11 cellular contexts compared by ENCODE assay signal in genomic region chr11:78040691-78041379, GRCh38. TPM values are rescaled to one million over a fixed set of nuclear protein-coding genes. Genes with fewer than 3 reads are reported as not detected.
DNase-seq lines count a peak whose midpoint lies in the region; ATAC-seq and TF ChIP-seq lines count a peak whose summit lies in the region.
"Had no signal": no experiment of that assay in that cellular context is flagged by ENCODE, and none has a peak within 500 bp of the region (broad histone marks: within the 10 kb centered on the region; RNA-seq: fewer than 3 reads in every experiment).

No MANE protein-coding gene starts in this region.

- CTCF ChIA-PET in activated naive CD4-positive, alpha-beta T cell treated with anti-CD3 and anti-CD28 coated beads for 36 hours (lab: Charles Lee), result no interaction called here
- CTCF ChIA-PET in activated naive CD4-positive, alpha-beta T cell treated with anti-CD3 and anti-CD28 coated beads, Interleukin-2, amount 10 ng/mL, durations not matched to agents 7 days and 5 days (lab: Charles Lee), result interaction anchor here (2.1 kb wide), 1 partner anchor 27 kb away, joined by 4 read pairs; no protein-coding TSS in a partner anchor

- intact Hi-C loops in activated naive CD4-positive, alpha-beta T cell treated with anti-CD3 and anti-CD28 coated beads for 36 hours (cut with micrococcal nuclease), result no loop called here
- intact Hi-C loops in tibial artery (cut with DNase I; ENCODE audit: low total_unique reads), result no loop called here

- no peaks in the 10 kb centered on the region for H3K27me3 Mint-ChIP-seq in activated naive CD4-positive, alpha-beta T cell treated with anti-CD3 and anti-CD28 coated beads for 36 hours (ENCODE audit: low read depth)
- peaks cover 13% of the 10 kb centered on the region for H3K27me3 Mint-ChIP-seq in activated naive CD4-positive, alpha-beta T cell treated with anti-CD3 and anti-CD28 coated beads, Interleukin-2, amount 10 ng/mL, durations not matched to agents 7 days and 5 days

- no peak overlapping the region for H3K27ac Mint-ChIP-seq in activated naive CD4-positive, alpha-beta T cell treated with anti-CD3 and anti-CD28 coated beads for 36 hours
- H3K27ac Mint-ChIP-seq in activated naive CD4-positive, alpha-beta T cell treated with anti-CD3 and anti-CD28 coated beads, Interleukin-2, amount 10 ng/mL, durations not matched to agents 7 days and 5 days, result no peak overlapping the region

- H3K4me1 ChIP-seq in RWPE2 (ENCODE audit: insufficient read depth, poor library complexity, severe bottlenecking), result peaks cover 26% of the 10 kb centered on the region
- peaks cover 20% of the 10 kb centered on the region for H3K4me1 ChIP-seq in foreskin keratinocyte
- H3K4me1 ChIP-seq in tibial artery, result peaks cover 0 to 41% (median 16%) of the 10 kb centered on the region in 4 donors

- peak; percentile 16 for DNase-seq in activated naive CD4-positive, alpha-beta T cell treated with anti-CD3 and anti-CD28 coated beads for 36 hours
- no peak for DNase-seq in activated naive CD4-positive, alpha-beta T cell treated with anti-CD3 and anti-CD28 coated beads, Interleukin-2, amount 10 ng/mL, durations not matched to agents 7 days and 5 days
- no peak for DNase-seq in RWPE2 (ENCODE audit: low spot score)
- DNase-seq in foreskin keratinocyte, result peak in 1 of 2 donors; percentile 26
- DNase-seq in tibial artery, result no peak
- no peak for DNase-seq in ureter (ENCODE audit: low spot score)
- DNase-seq in NCI-H1694 treated with DMSO at 0.1 percent for 48 hours (lab: John Stamatoyannopoulos, UW), result no peak
- no peak for DNase-seq in NCI-H2227 (lab: John Stamatoyannopoulos, UW; ENCODE audit: unreplicated experiment)

- no peaks in the 10 kb centered on the region for H3K9me3 ChIP-seq in RWPE2 (ENCODE audit: severe bottlenecking)
- H3K9me3 ChIP-seq in tibial artery, result no peaks in the 10 kb centered on the region

- H3K36me3 ChIP-seq in RWPE2 (ENCODE audit: low read depth) (no peaks in the 10 kb centered on the region), tibial artery (no peaks in the 10 kb centered on the region)

- TF ChIP-seq CTCF in RWPE2 (IDR thresholded peaks at IDR 0.05; ENCODE audit: poor library complexity, severe bottlenecking) (no peak), foreskin keratinocyte (conservative IDR thresholded peaks at IDR 0.05) (no peak), tibial artery (IDR thresholded peaks at IDR 0.05) (no peak)

- no peak overlapping the region for H3K4me3 Mint-ChIP-seq in activated naive CD4-positive, alpha-beta T cell treated with anti-CD3 and anti-CD28 coated beads for 36 hours
- H3K4me3 Mint-ChIP-seq in activated naive CD4-positive, alpha-beta T cell treated with anti-CD3 and anti-CD28 coated beads, Interleukin-2, amount 10 ng/mL, durations not matched to agents 7 days and 5 days, result no peak overlapping the region

- H3K27me3 ChIP-seq in RWPE2 (ENCODE audit: insufficient read depth, poor library complexity, severe bottlenecking) (no peaks in the 10 kb centered on the region), foreskin keratinocyte (no peaks in the 10 kb centered on the region), tibial artery (no peaks in the 10 kb centered on the region)

- H3K27ac ChIP-seq in RWPE2 (ENCODE audit: poor library complexity, severe bottlenecking) (peak overlapping the region; percentile 90), foreskin keratinocyte (peak overlapping the region; percentile 94), tibial artery (peak overlapping the region; percentile 72 to 84)

- no peak overlapping the region for H3K4me3 ChIP-seq in RWPE2 (ENCODE audit: severe bottlenecking)
- H3K4me3 ChIP-seq in tibial artery, result peak overlapping the region in 1 of 2 donors; percentile 37

- H3K36me3 Mint-ChIP-seq in activated naive CD4-positive, alpha-beta T cell treated with anti-CD3 and anti-CD28 coated beads for 36 hours (ENCODE audit: low read depth), result no peaks in the 10 kb centered on the region
- H3K36me3 Mint-ChIP-seq in activated naive CD4-positive, alpha-beta T cell treated with anti-CD3 and anti-CD28 coated beads, Interleukin-2, amount 10 ng/mL, durations not matched to agents 7 days and 5 days, result no peaks in the 10 kb centered on the region

- H3K4me1 Mint-ChIP-seq in activated naive CD4-positive, alpha-beta T cell treated with anti-CD3 and anti-CD28 coated beads for 36 hours (ENCODE audit: low read depth), result peaks cover 14% of the 10 kb centered on the region
- H3K4me1 Mint-ChIP-seq in activated naive CD4-positive, alpha-beta T cell treated with anti-CD3 and anti-CD28 coated beads, Interleukin-2, amount 10 ng/mL, durations not matched to agents 7 days and 5 days, result peaks cover 14% of the 10 kb centered on the region

- ATAC-seq in RWPE2 (ENCODE audit: low read depth) (no peak), foreskin keratinocyte (peak; percentile 47)

- H3K9me3 Mint-ChIP-seq in activated naive CD4-positive, alpha-beta T cell treated with anti-CD3 and anti-CD28 coated beads for 36 hours, result no peaks in the 10 kb centered on the region
- H3K9me3 Mint-ChIP-seq in activated naive CD4-positive, alpha-beta T cell treated with anti-CD3 and anti-CD28 coated beads, Interleukin-2, amount 10 ng/mL, durations not matched to agents 7 days and 5 days, result no peaks in the 10 kb centered on the region

RNA-seq across cellular contexts. Expression of gene KCTD14, which starts 17.8 kb away (rescaled TPM):
- under 1 TPM in 1 of 2 experiments, not detected in 1; 0.27 TPM for total RNA-seq in activated naive CD4-positive, alpha-beta T cell treated with anti-CD3 and anti-CD28 coated beads for 36 hours
- 11.2 and 12.8 TPM in 2 replicates for total RNA-seq in foreskin keratinocyte
- polyA plus RNA-seq in foreskin keratinocyte, result 10.5 and 12.7 TPM in 2 replicates
- total RNA-seq in ureter, result 7.6 TPM
- total RNA-seq: mononuclear cell had no signal

RNA-seq across cellular contexts. Expression of gene THRSP, which starts 22.8 kb away (rescaled TPM):
- not detected for total RNA-seq in activated naive CD4-positive, alpha-beta T cell treated with anti-CD3 and anti-CD28 coated beads for 36 hours
- total RNA-seq in foreskin keratinocyte (not detected in 2 replicates), ureter (not detected)
- polyA plus RNA-seq in foreskin keratinocyte, result not detected in 2 replicates
- total RNA-seq: activated CD8-positive, alpha-beta memory T cell treated with anti-CD3 and anti-CD28 coated beads for 36 hours; frontal cortex had no signal

RNA-seq across cellular contexts. Expression of gene NDUFC2, which starts 38.8 kb away (rescaled TPM):
- total RNA-seq in activated naive CD4-positive, alpha-beta T cell treated with anti-CD3 and anti-CD28 coated beads for 36 hours, result 100 to 1,000 TPM; 180 to 183 TPM
- total RNA-seq in foreskin keratinocyte (232 TPM in 2 replicates), ureter (146 TPM)
- 308 and 316 TPM in 2 replicates for polyA plus RNA-seq in foreskin keratinocyte

RNA-seq across cellular contexts. Expression of gene INTS4, which starts 46.4 kb away (rescaled TPM):
- total RNA-seq in activated naive CD4-positive, alpha-beta T cell treated with anti-CD3 and anti-CD28 coated beads for 36 hours, result 10 to 100 TPM; 45.5 to 46.0 TPM
- 24.4 and 24.9 TPM in 2 replicates for total RNA-seq in foreskin keratinocyte
- 18.7 and 20.2 TPM in 2 replicates for polyA plus RNA-seq in foreskin keratinocyte
- total RNA-seq in ureter, result 38.7 TPM
